8 cellular contexts compared by ENCODE assay signal in genomic region chrX:49878834-49879655, GRCh38. TPM values are rescaled to one million over a fixed set of nuclear protein-coding genes. Genes with fewer than 3 reads are reported as not detected.
DNase-seq lines count a peak whose midpoint lies in the region; ATAC-seq and TF ChIP-seq lines count a peak whose summit lies in the region.

USP27X (plus strand) TSS chrX:49879484; CDS start chrX:49880308, 824 bp downstream.

- TF ChIP-seq CTCF in CD14-positive monocyte (IDR thresholded peaks at IDR 0.05) (peak; percentile 47), lung (IDR thresholded peaks at IDR 0.05; ENCODE audit: control extremely low read depth, extremely low read depth) (no peak)

- peaks cover 0 to 3% of the 10 kb centered on the region in 2 donors for H3K4me1 ChIP-seq in lung (ENCODE audit: control insufficient read depth in 2 of 2, insufficient read depth in 2 of 2, low read length in 2 of 2)

- peak within 1 kb of the TSS; percentile 42 to 87 (median 71) for H3K27ac Mint-ChIP-seq in CD14-positive monocyte
- peak within 1 kb of the TSS; percentile 44 for H3K27ac Mint-ChIP-seq in activated CD4-positive, alpha-beta memory T cell treated with anti-CD3 and anti-CD28 coated beads, Interleukin-2, amount 10 ng/mL, durations not matched to agents 7 days and 5 days

- H3K27ac ChIP-seq in lung (ENCODE audit: low read depth in 1 of 2, low read length in 1 of 2): peak within 1 kb of the TSS; percentile 64 to 83

- H3K9me3 Mint-ChIP-seq in CD14-positive monocyte: peaks cover 0 to 3% (median 0%) of the 10 kb centered on the region in 7 donors
- no peaks in the 10 kb centered on the region for H3K9me3 Mint-ChIP-seq in activated CD4-positive, alpha-beta memory T cell treated with anti-CD3 and anti-CD28 coated beads, Interleukin-2, amount 10 ng/mL, durations not matched to agents 7 days and 5 days

- peaks cover 0 to 2% of the 10 kb centered on the region in 2 donors for H3K9me3 ChIP-seq in lung (ENCODE audit: control insufficient read depth in 2 of 2, insufficient read depth in 1 of 2, low read length in 1 of 2)

- no peaks in the 10 kb centered on the region for H3K36me3 Mint-ChIP-seq in CD14-positive monocyte
- no peaks in the 10 kb centered on the region for H3K36me3 Mint-ChIP-seq in activated CD4-positive, alpha-beta memory T cell treated with anti-CD3 and anti-CD28 coated beads, Interleukin-2, amount 10 ng/mL, durations not matched to agents 7 days and 5 days (ENCODE audit: low read depth)

- intact Hi-C loops in CD14-positive monocyte (cut with micrococcal nuclease): no loop called here

- ATAC-seq in GM19372 (IDR thresholded peaks at IDR 0.05; ENCODE audit: low read depth, unreplicated experiment) (peak; percentile 89), HG03520 (IDR thresholded peaks at IDR 0.05; ENCODE audit: unreplicated experiment) (peak; percentile 91), lung (ENCODE audit: insufficient read depth, low FRiP score) (peak; percentile 89)

- DNase-seq in CD14-positive monocyte (ENCODE audit: low spot score) (peak; percentile 67), NCI-H748 treated with DMSO at 0.1 percent for 48 hours (lab: John Stamatoyannopoulos, UW) (peak; percentile 53), ecto neural progenitor cell (ENCODE audit: low spot score) (peak; percentile 78), lung (ENCODE audit: low spot score) (peak; percentile 80)
- peak; percentile 84 for DNase-seq in activated CD4-positive, alpha-beta memory T cell treated with anti-CD3 and anti-CD28 coated beads, Interleukin-2, amount 10 ng/mL, durations not matched to agents 7 days and 5 days
- peak; percentile 30 to 64 (median 35) for DNase-seq in stimulated activated CD4-positive, alpha-beta T cell treated with anti-CD3 and anti-CD28 coated beads, TNF-alpha, amount 100 ng/mL, for 24 hours (ENCODE audit: low read depth in 3 of 3)

- H3K36me3 ChIP-seq in lung (ENCODE audit: control insufficient read depth in 2 of 2, insufficient read depth in 2 of 2, low read length in 2 of 2): no peaks in the 10 kb centered on the region

- CTCF ChIA-PET in activated CD4-positive, alpha-beta memory T cell treated with anti-CD3 and anti-CD28 coated beads, Interleukin-2, amount 10 ng/mL, durations not matched to agents 7 days and 5 days (lab: Charles Lee): interaction anchor here (0.6 to 2.6 kb wide), 5 partner anchors 23 to 43 kb away, joined by 3 to 17 read pairs (median 5); partner anchors contain the start of gene CLCN5

- peak within 1 kb of the TSS; percentile 74 to 88 for H3K4me3 Mint-ChIP-seq in CD14-positive monocyte
- peak within 1 kb of the TSS; percentile 74 for H3K4me3 Mint-ChIP-seq in activated CD4-positive, alpha-beta memory T cell treated with anti-CD3 and anti-CD28 coated beads, Interleukin-2, amount 10 ng/mL, durations not matched to agents 7 days and 5 days

- H3K4me3 ChIP-seq in lung: peak within 1 kb of the TSS; percentile 43

- POLR2A ChIA-PET in activated CD4-positive, alpha-beta memory T cell treated with anti-CD3 and anti-CD28 coated beads, Interleukin-2, amount 10 ng/mL, durations not matched to agents 7 days and 5 days (lab: Charles Lee): interaction anchor here (0.8 to 1.5 kb wide), 2 partner anchors 42 to 43 kb away, joined by 3 read pairs; partner anchors contain the start of gene CLCN5

- no peaks in the 10 kb centered on the region for H3K27me3 Mint-ChIP-seq in CD14-positive monocyte (ENCODE audit: low read depth in 3 of 3)
- H3K27me3 Mint-ChIP-seq in activated CD4-positive, alpha-beta memory T cell treated with anti-CD3 and anti-CD28 coated beads, Interleukin-2, amount 10 ng/mL, durations not matched to agents 7 days and 5 days: peaks cover 2% of the 10 kb centered on the region

- peaks cover 32% of the 10 kb centered on the region for H3K4me1 Mint-ChIP-seq in CD14-positive monocyte
- peaks cover 18% of the 10 kb centered on the region for H3K4me1 Mint-ChIP-seq in activated CD4-positive, alpha-beta memory T cell treated with anti-CD3 and anti-CD28 coated beads, Interleukin-2, amount 10 ng/mL, durations not matched to agents 7 days and 5 days

- H3K27me3 ChIP-seq in lung (ENCODE audit: control insufficient read depth, insufficient read depth): peaks cover 3% of the 10 kb centered on the region

- WGBS in lung, 2 donors: 0 to 35% methylated on average over 45 to 60 of the region's 60 CpGs

RNA-seq across cellular contexts. Expression of gene USP27X, which starts in this region (rescaled TPM):
- polyA plus RNA-seq in CD14-positive monocyte (under 1 TPM; 0.16 to 0.23 TPM), lung (1 to 10 TPM; 2.0 to 3.5 TPM)
- 1 to 10 TPM; 2.1 to 2.4 TPM for total RNA-seq in activated CD4-positive, alpha-beta memory T cell treated with anti-CD3 and anti-CD28 coated beads, Interleukin-2, amount 10 ng/mL, durations not matched to agents 7 days and 5 days
- 1 to 10 TPM; 4.3 to 5.0 TPM for total RNA-seq in lung

Comparison
In these comparisons a context has a peak if more than half of its experiments do, and no peak if none do; other contexts are left out.
1. Peak in every context shown above with its lines: DNase-seq, ATAC-seq, H3K4me3 ChIP-seq and H3K27ac ChIP-seq.
2. Peak in DNase-seq in CD14-positive monocyte; RNA of the gene not detected or under 1 TPM.